In genomic region chr19:58475714-58476497, GRCh38 we compare ENCODE assay signal across 8 cellular contexts. TPM values are rescaled to one million over a fixed set of nuclear protein-coding genes. Genes with fewer than 3 reads are reported as not detected.
A peak's percentile ranks its signal among the peaks of the same experiment; 100 is the strongest.
DNase-seq lines count a peak whose midpoint lies in the region; ATAC-seq, FAIRE-seq and TF ChIP-seq lines count a peak whose summit lies in the region.

Gene ZNF446 (plus strand): TSS chr19:58476352. CDS start chr19:58477219, 867 bp downstream.

- peak; percentile 71 for FAIRE-seq in keratinocyte (lab: Jason Lieb, UNC)

- peak within 1 kb of the TSS; percentile 63 for H3K27ac ChIP-seq in keratinocyte (ENCODE audit: control insufficient read depth, insufficient read depth, low read length)

- H2AFZ ChIP-seq in keratinocyte (ENCODE audit: control insufficient read depth, low read length): peak within 1 kb of the TSS; percentile 85

- no peak for TF ChIP-seq CTCF in keratinocyte (optimal IDR thresholded peaks at IDR 0.05 in 1 of 3, IDR thresholded peaks at IDR 0.05 in 1 of 3, conservative IDR thresholded peaks at IDR 0.05 in 1 of 3; ENCODE audit: extremely low read depth in 1 of 3, insufficient read depth in 2 of 3, low read length in 3 of 3)

- TF ChIP-seq POLR2A in GM19193 (IDR thresholded peaks at IDR 0.05; ENCODE audit: extremely low read depth, insufficient read depth, insufficient read length): peak; percentile 76

- no peaks in the 10 kb centered on the region for H3K27me3 ChIP-seq in keratinocyte (ENCODE audit: control insufficient read depth, extremely low read depth, insufficient read depth, low read length)

- H4K20me1 ChIP-seq in keratinocyte (ENCODE audit: control insufficient read depth, extremely low read depth, insufficient read depth, low read length): no peaks in the 10 kb centered on the region

- peak; percentile 82 for ATAC-seq in HG03432 (IDR thresholded peaks at IDR 0.05; ENCODE audit: unreplicated experiment)

- H3K4me3 ChIP-seq in keratinocyte (ENCODE audit: control insufficient read depth in 2 of 3, extremely low read depth in 1 of 3, insufficient read depth in 2 of 3, low read depth in 1 of 3, low read length in 3 of 3): peak within 1 kb of the TSS; percentile 62 to 83 (median 68)

- H3K4me2 ChIP-seq in keratinocyte (ENCODE audit: control insufficient read depth, extremely low read depth, insufficient read depth, low read depth, low read length): peak within 1 kb of the TSS; percentile 91

- no peaks in the 10 kb centered on the region for H3K9me3 ChIP-seq in keratinocyte (ENCODE audit: control insufficient read depth, low read depth, low read length)

- peak; percentile 99 for DNase-seq in Ammon's horn (ENCODE audit: low spot score)
- DNase-seq in NCI-H460 (ENCODE audit: extremely low read depth, low read depth): peak; percentile 87
- peak; percentile 91 for DNase-seq in activated CD4-positive, alpha-beta T cell treated with anti-CD3 and anti-CD28 coated beads for 1 hour
- peak; percentile 99 for DNase-seq in cerebellum (ENCODE audit: low spot score)
- DNase-seq in keratinocyte (ENCODE audit: low read depth, low spot score): peak; percentile 72
- peak; percentile 89 to 94 (median 93) for DNase-seq in stimulated activated CD4-positive, alpha-beta T cell treated with anti-CD3 and anti-CD28 coated beads, Interleukin-12 subunit alpha, Interleukin-12 subunit beta, amount 100 ng/mL, for 48 hours (ENCODE audit: low read depth in 2 of 3, low spot score in 1 of 3)

- no peaks in the 10 kb centered on the region for H3K9me1 ChIP-seq in keratinocyte (ENCODE audit: control insufficient read depth, extremely low read depth, insufficient read depth, low read length)

- peaks cover 15% of the 10 kb centered on the region for H3K4me1 ChIP-seq in keratinocyte (ENCODE audit: control insufficient read depth, extremely low read depth, insufficient read depth, low read length)

- H3K9ac ChIP-seq in keratinocyte (ENCODE audit: control insufficient read depth, extremely low read depth, insufficient read depth, low read length): peak within 1 kb of the TSS; percentile 80

- H3K79me2 ChIP-seq in keratinocyte (ENCODE audit: control insufficient read depth, insufficient read depth, low read length): no peaks in the 10 kb centered on the region

- dilution Hi-C loops in keratinocyte (cut with MboI; ENCODE audit: extremely low pct_ligation_motif_present, low sequenced_read_pairs): no loop called here

- peaks cover 7 to 15% of the 10 kb centered on the region in 2 experiments for H3K36me3 ChIP-seq in keratinocyte (ENCODE audit: control insufficient read depth in 2 of 2, extremely low read depth in 1 of 2, insufficient read depth in 2 of 2, low read length in 2 of 2)

RNA-seq across cellular contexts. Expression of gene ZNF446, which starts in this region (rescaled TPM):
- total RNA-seq in NCI-H460 (2014; rRNA removed; shearing (Covaris generic)): 3.7 and 5.1 TPM in 2 replicates
- polyA plus RNA-seq in NCI-H460 (2014; cell fraction: nucleus; rRNA removed): 7.7 and 39.6 TPM in 2 replicates
- 11.5 TPM for total RNA-seq in cerebellum
- polyA plus RNA-seq in keratinocyte: 2.1 to 4.7 TPM (median 2.7 TPM) in 3 replicates
- polyA plus RNA-seq in keratinocyte (2011; ENCODE audit: low read depth): 1.4 TPM
- polyA plus RNA-seq in keratinocyte (2011; cell fraction: cytosol; rRNA removed): 1.5 and 3.5 TPM in 2 replicates
- 6.4 and 9.9 TPM in 2 replicates for polyA plus RNA-seq in keratinocyte (2011; cell fraction: nucleus; rRNA removed)
- 3.7 and 3.9 TPM in 2 replicates for polyA plus RNA-seq in keratinocyte (2012; ENCODE audit: low replicate concordance)
- polyA minus RNA-seq in keratinocyte: 1.4 to 3.3 TPM (median 2.3 TPM) in 3 replicates
- 2.1 TPM for polyA minus RNA-seq in keratinocyte (2011; cell fraction: cytosol; rRNA and poly(A)+ RNA removed)
- 4.5 and 5.7 TPM in 2 replicates for polyA minus RNA-seq in keratinocyte (2011; cell fraction: nucleus; rRNA and poly(A)+ RNA removed)

Comparison
In these comparisons a context has a peak if more than half of its experiments do, and no peak if none do; other contexts are left out.
1. Peak in every context shown above with its lines: DNase-seq, ATAC-seq, H3K4me3 ChIP-seq and H3K27ac ChIP-seq.